In the genomic region with DNA sequence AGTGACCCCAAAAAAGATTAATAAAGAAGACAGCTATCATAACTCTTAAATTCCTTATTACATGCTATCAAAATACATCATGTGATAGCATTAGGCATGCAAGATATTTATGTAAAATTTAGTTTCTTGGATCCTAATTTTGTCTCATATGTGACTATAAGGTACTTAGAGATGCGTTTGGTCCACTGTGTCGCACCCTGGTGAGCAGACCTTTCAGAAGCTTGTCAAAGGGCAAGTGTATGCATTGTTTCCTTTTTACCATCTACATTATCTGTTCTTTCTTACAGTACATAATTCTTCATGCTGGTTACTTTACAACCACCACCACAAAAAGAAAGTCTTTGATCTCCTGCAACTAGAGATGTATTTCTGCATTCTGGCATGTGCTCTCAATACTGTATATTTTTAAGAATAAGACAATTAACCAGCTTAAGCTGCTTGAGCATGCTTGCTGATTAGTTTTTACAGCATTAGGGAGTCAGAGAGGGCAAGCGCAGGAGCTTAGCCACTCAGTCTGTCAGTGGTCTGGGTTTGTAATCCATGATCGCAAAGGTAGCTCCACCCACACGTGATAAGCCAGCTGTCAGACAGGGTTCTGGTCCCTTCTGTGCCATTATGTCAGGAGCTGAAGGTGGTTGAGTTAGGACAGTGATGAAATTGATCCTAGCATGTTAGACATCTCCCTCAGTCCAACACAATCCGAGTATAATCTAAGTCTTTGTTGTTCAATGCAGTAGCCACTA, we compare ENCODE assay signal across 20 cellular contexts.
DNase-seq lines count a peak whose midpoint lies in the region; TF ChIP-seq lines count a peak whose summit lies in the region.
"Had no signal": no experiment of that assay in that cellular context is flagged by ENCODE, and none has a peak within 500 bp of the region (broad histone marks: within the 10 kb centered on the region; RNA-seq: fewer than 3 reads in every experiment).

No MANE protein-coding gene starts in this region.

- TF ChIP-seq POLR2A in suprapubic skin (IDR thresholded peaks at IDR 0.05) = no peak

- H3K36me3 ChIP-seq in Karpas-422 (ENCODE audit: insufficient read depth, low read length) = no peaks in the 10 kb centered on the region
- H3K36me3 ChIP-seq in neural progenitor cell = no peaks in the 10 kb centered on the region
- H3K36me3 ChIP-seq in suprapubic skin = no peaks in the 10 kb centered on the region
- H3K36me3 ChIP-seq: SJSA1 had no signal

- H3K9me2 ChIP-seq in Karpas-422 (replicated peaks; ENCODE audit: insufficient read depth, low read length) = no peaks in the 10 kb centered on the region

- H3K27ac Mint-ChIP-seq in neural progenitor cell = no peak overlapping the region
- H3K27ac Mint-ChIP-seq: CD8-positive, alpha-beta memory T cell had no signal

- H3K9ac ChIP-seq in Karpas-422 (ENCODE audit: low read length) = no peak overlapping the region
- no peak overlapping the region for H3K9ac ChIP-seq in neural progenitor cell

- no peaks in the 10 kb centered on the region for H4K20me1 ChIP-seq in Karpas-422 (ENCODE audit: insufficient read depth, low read depth, low read length)
- H4K20me1 ChIP-seq in neural progenitor cell (ENCODE audit: low read depth) = no peaks in the 10 kb centered on the region

- H3K27me3 Mint-ChIP-seq in neural progenitor cell (ENCODE audit: insufficient read depth, low read depth) = no peaks in the 10 kb centered on the region
- H3K27me3 Mint-ChIP-seq: IgD-negative memory B cell had no signal

- no peaks in the 10 kb centered on the region for H3F3A ChIP-seq in neural progenitor cell (ENCODE audit: low read depth)

- H3K4me2 ChIP-seq in Karpas-422 (ENCODE audit: low read depth, low read length, poor library complexity, severe bottlenecking) (peak overlapping the region; percentile 63), neural progenitor cell (no peak overlapping the region)

- H3K4me3 Mint-ChIP-seq in neural progenitor cell = no peak overlapping the region
- H3K4me3 Mint-ChIP-seq: CD8-positive, alpha-beta memory T cell had no signal

- DNase-seq in D341Med (ENCODE audit: low spot score) (peak; percentile 36), Karpas-422 (no peak), NCI-H82 treated with DMSO at 0.1 percent for 48 hours (lab: John Stamatoyannopoulos, UW; ENCODE audit: unreplicated experiment) (peak; percentile 97), neural progenitor cell (ENCODE audit: low spot score) (peak; percentile 21), 8988T (no peak), suprapubic skin (ENCODE audit: low spot score in 2 of 2) (no peak)
- DNase-seq in activated CD4-positive, alpha-beta T cell treated with anti-CD3 and anti-CD28 coated beads, Interleukin-2, amount 50 U/mL, for 1 hour = no peak
- DNase-seq: Calu3; CD8-positive, alpha-beta memory T cell; DMS79; NCI-H1092 treated with DMSO at 0.1 percent for 48 hours; NCI-H146; NCI-H2029; NCI-H2227 treated with DMSO at 0.1 percent for 48 hours; NCI-H510A; NCI-H774; OCI-M1 had no signal

- H2AFZ ChIP-seq in Karpas-422 (ENCODE audit: low read length) (peak overlapping the region; percentile 51; the same call in 1 of the 2 replicates), neural progenitor cell (replicated peaks) (no peak overlapping the region)

- H3K36me3 Mint-ChIP-seq in neural progenitor cell = no peaks in the 10 kb centered on the region
- H3K36me3 Mint-ChIP-seq: CD8-positive, alpha-beta memory T cell had no signal

- H3K4me3 ChIP-seq in Karpas-422 (ENCODE audit: low read length) (no peak overlapping the region), neural progenitor cell (no peak overlapping the region), suprapubic skin (no peak overlapping the region)
- H3K4me3 ChIP-seq: SJSA1 had no signal

- TF ChIP-seq CTCF in neural progenitor cell (IDR thresholded peaks at IDR 0.05) (no peak), suprapubic skin (IDR thresholded peaks at IDR 0.05) (no peak)

- TF ChIP-seq EP300 in suprapubic skin (IDR thresholded peaks at IDR 0.05) = no peak

- no peaks in the 10 kb centered on the region for H3K27me3 ChIP-seq in Karpas-422 (ENCODE audit: low read length)
- H3K27me3 ChIP-seq in neural progenitor cell = no peaks in the 10 kb centered on the region
- no peaks in the 10 kb centered on the region for H3K27me3 ChIP-seq in suprapubic skin

- H3K79me2 ChIP-seq in Karpas-422 (ENCODE audit: low read length) (no peaks in the 10 kb centered on the region), neural progenitor cell (ENCODE audit: low read depth) (no peaks in the 10 kb centered on the region)

- H3K4me1 ChIP-seq in Karpas-422 (ENCODE audit: low read length) (peaks cover 74% of the 10 kb centered on the region), neural progenitor cell (peaks cover 21% of the 10 kb centered on the region), suprapubic skin (no peaks in the 10 kb centered on the region)

- H3K9me3 ChIP-seq in Karpas-422 (ENCODE audit: low read length) = no peaks in the 10 kb centered on the region
- no peaks in the 10 kb centered on the region for H3K9me3 ChIP-seq in neural progenitor cell (ENCODE audit: low read depth)
- no peaks in the 10 kb centered on the region for H3K9me3 ChIP-seq in suprapubic skin
- H3K9me3 ChIP-seq: SJSA1 had no signal

- 90% methylated on average over 6 of the region's 6 CpGs for WGBS in suprapubic skin

- H3K27ac ChIP-seq in Karpas-422 (ENCODE audit: low read length) (peak overlapping the region; percentile 90), neural progenitor cell (no peak overlapping the region), suprapubic skin (no peak overlapping the region)
- H3K27ac ChIP-seq: C4-2B, SJSA1 had no signal

- H3K4me1 Mint-ChIP-seq in neural progenitor cell = peaks cover 29% of the 10 kb centered on the region
- H3K4me1 Mint-ChIP-seq: CD8-positive, alpha-beta memory T cell had no signal

- no peaks in the 10 kb centered on the region for H3K9me3 Mint-ChIP-seq in neural progenitor cell

Comparison
In these comparisons a context has a peak if more than half of its experiments do, and no peak if none do; other contexts are left out.
1. DNase-seq: peak in D341Med (single experiment), NCI-H82 treated with DMSO at 0.1 percent for 48 hours (single experiment) and neural progenitor cell (single experiment); none in Karpas-422 (single experiment), activated CD4-positive, alpha-beta T cell treated with anti-CD3 and anti-CD28 coated beads, Interleukin-2, amount 50 U/mL, for 1 hour (single experiment), 8988T (single experiment) and suprapubic skin (0 of 2).